ENCODE assay signal across 2 cellular contexts in genomic region chr20:61690993-61691840, GRCh38.
TF ChIP-seq lines count a peak whose summit lies in the region.

No MANE protein-coding gene starts in this region.

TF ChIP-seq in K562, 482 proteins besides CTCF, POLR2A, EP300 and RAD21:
- TF ChIP-seq PRDM10 (IDR thresholded peaks at IDR 0.05; ENCODE audit: partially characterized antibody) (peak; percentile 51), ZNF41 (CRISPR knock-in tag; conservative IDR thresholded peaks at IDR 0.05) (no peak)

TF ChIP-seq in HepG2, 621 proteins besides CTCF, POLR2A, EP300 and RAD21 (continued from another document):
- TF ChIP-seq PBX2 (CRISPR knock-in tag; IDR thresholded peaks at IDR 0.05) (no peak), BHLHE40 (IDR thresholded peaks at IDR 0.05; ENCODE audit: low read length) (0 out of 2 replicates have a peak, but pooled peaks have one; percentile 12), SP5 (CRISPR knock-in tag; IDR thresholded peaks at IDR 0.05; ENCODE audit: borderline replicate concordance, low read depth) (no peak), TFE3 (CRISPR knock-in tag; IDR thresholded peaks at IDR 0.05) (no peak), ZNF160 (CRISPR knock-in tag; IDR thresholded peaks at IDR 0.05) (no peak), MNT (IDR thresholded peaks at IDR 0.05) (peak; percentile 36; the same call in 1 of the 2 replicates), NFRKB (IDR thresholded peaks at IDR 0.05) (peak; percentile 21; the same call in 1 of the 2 replicates)
